ENCODE assay signal across 16 cellular contexts in the genomic region with DNA sequence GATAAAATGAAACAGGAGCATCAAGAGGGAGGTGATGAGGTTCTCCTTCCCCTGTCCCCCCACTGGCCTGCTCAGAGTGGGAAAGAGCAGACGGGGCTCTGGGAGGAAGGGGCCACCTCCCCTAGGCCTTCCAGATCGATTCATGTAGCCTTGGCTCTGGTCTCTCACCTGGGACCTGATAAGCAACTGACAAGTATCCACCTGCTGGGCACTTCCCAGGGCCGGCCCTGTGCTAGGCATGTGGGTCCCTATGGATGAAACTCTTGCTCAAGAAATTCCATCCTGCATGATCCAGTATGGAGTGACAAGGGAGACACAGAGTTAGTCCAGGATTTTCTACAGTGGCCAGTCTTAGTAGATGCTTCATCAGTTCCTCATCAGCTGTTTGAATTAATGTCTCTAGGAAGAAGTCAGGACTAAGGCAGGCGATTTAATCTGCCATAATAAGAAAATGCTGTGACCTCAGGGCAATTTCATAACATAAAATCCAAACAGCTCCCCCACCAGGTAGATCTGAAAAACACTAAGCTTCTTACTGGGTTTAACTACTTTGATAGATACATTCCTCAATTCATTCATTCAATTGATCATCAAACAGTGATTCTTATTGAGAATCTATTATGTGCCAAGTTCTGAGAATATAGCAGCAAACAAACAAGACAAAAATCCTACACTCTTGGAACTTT. TPM values are rescaled to one million over a fixed set of nuclear protein-coding genes. Genes with fewer than 3 reads are reported as not detected.
DNase-seq lines count a peak whose midpoint lies in the region; ATAC-seq and TF ChIP-seq lines count a peak whose summit lies in the region.
"Had no signal": no experiment of that assay in that cellular context is flagged by ENCODE, and none has a peak within 500 bp of the region (broad histone marks: within the 10 kb centered on the region; RNA-seq: fewer than 3 reads in every experiment).

No MANE protein-coding gene starts in this region.

- H3K9me3 Mint-ChIP-seq in GM23338, result no peaks in the 10 kb centered on the region
- H3K9me3 Mint-ChIP-seq: nephron progenitor cell had no signal

- H3K4me3 ChIP-seq in GM23338 (no peak overlapping the region), spleen (no peak overlapping the region)
- H3K4me3 ChIP-seq: ascending aorta; BLaER1 treated with 17β-estradiol and CSF1 and Interleukin-3, amounts not matched to agents 10 nM and 100 nM; upper lobe of right lung had no signal

- no peak overlapping the region for H3K4me2 ChIP-seq in GM23338

- TF ChIP-seq POLR2A in erythroblast (IDR thresholded peaks at IDR 0.05; ENCODE audit: low read length) (no peak), spleen (IDR thresholded peaks at IDR 0.05) (no peak), GM18505 (IDR thresholded peaks at IDR 0.05; ENCODE audit: borderline replicate concordance, extremely low read depth, insufficient read depth, insufficient read length) (no peak)

- intact Hi-C loops in spleen (cut with DNase I; ENCODE audit: low total_unique reads), result no loop called here

- H3K27me3 Mint-ChIP-seq in GM23338 (ENCODE audit: insufficient read depth, low read depth, poor library complexity), result peaks cover 5% of the 10 kb centered on the region

- H3K4me1 ChIP-seq in GM23338 (ENCODE audit: insufficient read depth) (0 out of 2 replicates have a peak, but pooled peaks cover 3% of the 10 kb centered on the region), spleen (peaks cover 15 to 77% (median 51%) of the 10 kb centered on the region in 6 donors)

- H3K79me2 ChIP-seq in GM23338 (replicated peaks; ENCODE audit: insufficient read depth), result no peaks in the 10 kb centered on the region

- H3F3A ChIP-seq in GM23338 (replicated peaks; ENCODE audit: low read depth), result no peaks in the 10 kb centered on the region

- no peak overlapping the region for H3K27ac ChIP-seq in GM23338 (ENCODE audit: low read depth)
- peak overlapping the region in 6 of 8 donors; percentile 48 to 85 (median 83) for H3K27ac ChIP-seq in spleen

- H3K27me3 ChIP-seq in GM23338 (ENCODE audit: insufficient read depth) (no peaks in the 10 kb centered on the region), spleen (replicated peaks in 1 of 7) (no peaks in the 10 kb centered on the region)
- H3K27me3 ChIP-seq: ascending aorta; BLaER1 treated with 17β-estradiol and CSF1 and Interleukin-3, amounts not matched to agents 10 nM and 100 nM; upper lobe of right lung had no signal

- ATAC-seq in GM23338 (no peak), HG03196 (IDR thresholded peaks at IDR 0.05; ENCODE audit: unreplicated experiment) (no peak), GM18505 (IDR thresholded peaks at IDR 0.05; ENCODE audit: unreplicated experiment) (no peak)
- ATAC-seq: upper lobe of right lung had no signal

- WGBS in spleen, 5 donors, result 79 to 93% (median 86%) methylated on average over 4 of the region's 4 CpGs

- no peak overlapping the region for H2AFZ ChIP-seq in GM23338

- H3K9me3 ChIP-seq in spleen, result no peaks in the 10 kb centered on the region
- H3K9me3 ChIP-seq: ascending aorta; BLaER1 treated with 17β-estradiol and CSF1 and Interleukin-3, amounts not matched to agents 10 nM and 100 nM; upper lobe of right lung had no signal

- H3K27ac Mint-ChIP-seq in GM23338, result no peak overlapping the region

- no peaks in the 10 kb centered on the region for H4K20me1 ChIP-seq in GM23338 (replicated peaks; ENCODE audit: insufficient read depth)
- H4K20me1 ChIP-seq: BLaER1 treated with 17β-estradiol and CSF1 and Interleukin-3, amounts not matched to agents 10 nM and 100 nM had no signal

- H3K36me3 ChIP-seq in GM23338 (ENCODE audit: insufficient read depth) (no peaks in the 10 kb centered on the region), spleen (peaks cover 0 to 77% (median 0%) of the 10 kb centered on the region in 6 donors)
- H3K36me3 ChIP-seq: ascending aorta, upper lobe of right lung had no signal

- TF ChIP-seq CTCF in GM23338 (conservative IDR thresholded peaks at IDR 0.05; ENCODE audit: low read depth in 2 of 2), result peak; percentile 33 to 59
- TF ChIP-seq CTCF in spleen (IDR thresholded peaks at IDR 0.05 in 8 of 11, conservative IDR thresholded peaks at IDR 0.05 in 3 of 11), result no peak

- peaks cover 29% of the 10 kb centered on the region for H3K4me1 Mint-ChIP-seq in GM23338

- no peak overlapping the region for H3K4me3 Mint-ChIP-seq in GM23338
- H3K4me3 Mint-ChIP-seq: nephron progenitor cell had no signal

- H3K9me2 ChIP-seq in GM23338 (ENCODE audit: insufficient read depth), result no peaks in the 10 kb centered on the region

- DNase-seq in GM23338 (ENCODE audit: low spot score) (peak; percentile 29), NCI-H82 treated with DMSO at 0.1 percent for 48 hours (lab: John Stamatoyannopoulos, UW; ENCODE audit: unreplicated experiment) (peak; percentile 13), erythroblast (lab: John Stamatoyannopoulos, UW) (peak; percentile 17 to 19), spleen (no peak), T-helper 9 cell (no peak)
- DNase-seq: activated effector memory CD4-positive, alpha-beta T cell treated with anti-CD3 and anti-CD28 coated beads, Interleukin-2, amount 50 U/mL, for 16 hours; DMS53; NCI-H1092 treated with DMSO at 0.1 percent for 48 hours; nephron progenitor cell; retina; stimulated activated CD4-positive, alpha-beta T cell treated with anti-CD3 and anti-CD28 coated beads, Interleukin-4, amount 100 ng/mL, for 1 hour; upper lobe of right lung had no signal

- no peaks in the 10 kb centered on the region for H3K36me3 Mint-ChIP-seq in GM23338 (ENCODE audit: low read depth)

TF ChIP-seq in GM23338, 12 proteins besides CTCF, POLR2A, EP300 and RAD21 (continues in another document):
- TF ChIP-seq ZNF331 (CRISPR knock-in tag; IDR thresholded peaks at IDR 0.05; ENCODE audit: low read depth) (no peak), JUNB (IDR thresholded peaks at IDR 0.05; ENCODE audit: unreplicated experiment) (no peak), STAT1 (IDR thresholded peaks at IDR 0.05; ENCODE audit: unreplicated experiment) (no peak), EZH2phosphoT487 (IDR thresholded peaks at IDR 0.05; ENCODE audit: unreplicated experiment) (no peak)
- TF ChIP-seq, protein P1, sequence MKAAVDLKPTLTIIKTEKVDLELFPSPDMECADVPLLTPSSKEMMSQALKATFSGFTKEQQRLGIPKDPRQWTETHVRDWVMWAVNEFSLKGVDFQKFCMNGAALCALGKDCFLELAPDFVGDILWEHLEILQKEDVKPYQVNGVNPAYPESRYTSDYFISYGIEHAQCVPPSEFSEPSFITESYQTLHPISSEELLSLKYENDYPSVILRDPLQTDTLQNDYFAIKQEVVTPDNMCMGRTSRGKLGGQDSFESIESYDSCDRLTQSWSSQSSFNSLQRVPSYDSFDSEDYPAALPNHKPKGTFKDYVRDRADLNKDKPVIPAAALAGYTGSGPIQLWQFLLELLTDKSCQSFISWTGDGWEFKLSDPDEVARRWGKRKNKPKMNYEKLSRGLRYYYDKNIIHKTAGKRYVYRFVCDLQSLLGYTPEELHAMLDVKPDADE (IDR thresholded peaks at IDR 0.05), result no peak

RNA-seq across cellular contexts. Expression of a gene that starts 44.7 kb away (rescaled TPM):
- total RNA-seq in GM23338 (2014; rRNA removed; shearing (Covaris generic)), result 37.9 and 43.0 TPM in 2 replicates
- 38.4 and 39.6 TPM in 2 replicates for polyA plus RNA-seq in GM23338 (2016; fragmentation: Nextera tagmentation; extraction: Ambion mirVana)
- total RNA-seq in spleen, result 100 to 1,000 TPM; 118 to 223 (median 131) TPM
- 100 to 1,000 TPM in 1 of 3 donors, 10 to 100 TPM in 2; 72.4 to 115 (median 91.0) TPM for polyA plus RNA-seq in spleen

Comparison
In these comparisons a context has a peak if more than half of its experiments do, and no peak if none do; other contexts are left out.
1. DNase-seq: peak in GM23338 (single experiment), NCI-H82 treated with DMSO at 0.1 percent for 48 hours (single experiment) and erythroblast (2 of 2); none in spleen (single experiment) and T-helper 9 cell (single experiment).
2. CTCF ChIP-seq: peak in GM23338 (2 of 2); none in spleen (0 of 11).